19 cellular contexts compared by ENCODE assay signal in genomic region chr4:52945982-52946381, GRCh38.
DNase-seq lines count a peak whose midpoint lies in the region; ATAC-seq, FAIRE-seq and TF ChIP-seq lines count a peak whose summit lies in the region.
"Had no signal": no experiment of that assay in that cellular context is flagged by ENCODE, and none has a peak within 500 bp of the region (broad histone marks: within the 10 kb centered on the region; RNA-seq: fewer than 3 reads in every experiment).

No MANE protein-coding gene starts in this region.

- TF ChIP-seq RAD21 in K562 (CRISPR knock-in tag; conservative IDR thresholded peaks at IDR 0.05 in 1 of 2, IDR thresholded peaks at IDR 0.05 in 1 of 2) = no peak

- H2AFZ ChIP-seq in K562 (ENCODE audit: low read depth, low read length) = no peak overlapping the region
- H2AFZ ChIP-seq in smooth muscle cell (ENCODE audit: low read depth) = no peak overlapping the region
- H2AFZ ChIP-seq: GM23248 had no signal

- H3K9ac ChIP-seq in K562 (ENCODE audit: insufficient read depth in 1 of 2, low read depth in 2 of 2, low read length in 2 of 2) (no peak overlapping the region), smooth muscle cell (ENCODE audit: low read depth) (no peak overlapping the region)
- H3K9ac ChIP-seq: GM23248 had no signal

- BruUV-seq in K562 (replicated peaks; lab: Mats Ljungman, UMichigan) = no TSS peak

- no peak overlapping the region for H3K4me3 ChIP-seq in left ventricle myocardium inferior
- H3K4me3 ChIP-seq in K562 = no peak overlapping the region
- no peak overlapping the region for H3K4me3 ChIP-seq in smooth muscle cell
- H3K4me3 ChIP-seq: A549, GM23248, HAP-1 had no signal

- H3K4me2 ChIP-seq in K562 (ENCODE audit: insufficient read depth, low read length) = no peak overlapping the region
- peak overlapping the region; percentile 25 for H3K4me2 ChIP-seq in smooth muscle cell
- H3K4me2 ChIP-seq: A549 had no signal

- no peaks in the 10 kb centered on the region for H3K9me3 ChIP-seq in left ventricle myocardium inferior (replicated peaks)
- H3K9me3 ChIP-seq in K562 (replicated peaks; ENCODE audit: control insufficient read depth, insufficient read depth, low read depth, low read length) = no peaks in the 10 kb centered on the region
- no peaks in the 10 kb centered on the region for H3K9me3 ChIP-seq in smooth muscle cell (replicated peaks; ENCODE audit: low read depth)
- H3K9me3 ChIP-seq: A549, Caco-2, HAP-1 had no signal

- H3K79me2 ChIP-seq in K562 (ENCODE audit: control insufficient read depth, insufficient read depth, low read length) (no peaks in the 10 kb centered on the region), smooth muscle cell (ENCODE audit: low read depth) (no peaks in the 10 kb centered on the region)

- DNase-seq in left ventricle myocardium inferior = no peak
- DNase-seq in cardiac septum (ENCODE audit: low spot score) = no peak
- no peak for DNase-seq in K562 (ENCODE audit: extremely low read depth in 1 of 4, low spot score in 3 of 4)
- peak; percentile 38 for DNase-seq in cerebellum (ENCODE audit: low spot score)
- no peak for DNase-seq in smooth muscle cell (lab: John Stamatoyannopoulos, UW; ENCODE audit: unreplicated experiment)
- DNase-seq in ureter (ENCODE audit: low spot score) = no peak
- no peak for DNase-seq in NCI-H2227 treated with DMSO at 0.1 percent for 48 hours (lab: John Stamatoyannopoulos, UW)
- DNase-seq: AML-193; Caco-2; CD4-positive, alpha-beta T cell; GDM1; GM23248 had no signal

- H3K27me3 ChIP-seq in left ventricle myocardium inferior (ENCODE audit: low read depth) (no peaks in the 10 kb centered on the region), K562 (ENCODE audit: control insufficient read depth in 2 of 2, insufficient read depth in 2 of 2, low read length in 2 of 2) (no peaks in the 10 kb centered on the region), smooth muscle cell (ENCODE audit: low read depth) (no peaks in the 10 kb centered on the region)

- no peak for TF ChIP-seq POLR2A in K562 (conservative IDR thresholded peaks at IDR 0.05)

- H3K4me1 ChIP-seq in left ventricle myocardium inferior (peaks cover 57% of the 10 kb centered on the region), K562 (replicated peaks in 1 of 2; ENCODE audit: control insufficient read depth in 2 of 2, insufficient read depth in 2 of 2, low read length in 2 of 2) (no peaks in the 10 kb centered on the region), smooth muscle cell (ENCODE audit: low read depth) (peaks cover 40% of the 10 kb centered on the region)
- H3K4me1 ChIP-seq: A549, HAP-1 had no signal

- H3K36me3 ChIP-seq in left ventricle myocardium inferior (no peaks in the 10 kb centered on the region), K562 (ENCODE audit: control insufficient read depth, insufficient read depth, low read length) (no peaks in the 10 kb centered on the region), smooth muscle cell (ENCODE audit: low read depth) (no peaks in the 10 kb centered on the region)
- H3K36me3 ChIP-seq: HAP-1 had no signal

- peak overlapping the region; percentile 84 for H3K27ac ChIP-seq in left ventricle myocardium inferior (replicated peaks)
- H3K27ac ChIP-seq in K562 (ENCODE audit: extremely low read depth, low read depth, low read length) = no peak overlapping the region
- H3K27ac ChIP-seq in smooth muscle cell (ENCODE audit: low read depth) = peak overlapping the region; percentile 59
- H3K27ac ChIP-seq: A549, C4-2B, GM23248, HL-60 had no signal

- POLR2A ChIA-PET in K562 (lab: Yijun Ruan, JAX) = no interaction called here

- no peak for TF ChIP-seq CTCF in left ventricle myocardium inferior (IDR thresholded peaks at IDR 0.05; ENCODE audit: borderline replicate concordance)
- no peak for TF ChIP-seq CTCF in K562 (IDR thresholded peaks at IDR 0.05 in 2 of 3, conservative IDR thresholded peaks at IDR 0.05 in 1 of 3; ENCODE audit: insufficient read depth in 2 of 3, low read depth in 1 of 3, low read length in 3 of 3)
- no peak for TF ChIP-seq CTCF in smooth muscle cell (IDR thresholded peaks at IDR 0.05; ENCODE audit: borderline replicate concordance, insufficient read depth, poor library complexity, severe bottlenecking)

- no peak for TF ChIP-seq EP300 in K562 (IDR thresholded peaks at IDR 0.05; ENCODE audit: low read length)

- WGBS in K562 (ENCODE audit: insufficient coverage, low coverage, missing lambda C conversion rate) = 38% methylated on average over 2 of the region's 2 CpGs
- 86% methylated on average over 2 of the region's 2 CpGs for WGBS in smooth muscle cell (ENCODE audit: low lambda C conversion rate)

- H4K20me1 ChIP-seq in K562 (replicated peaks; ENCODE audit: control insufficient read depth, insufficient read depth, low read length) = no peaks in the 10 kb centered on the region
- H4K20me1 ChIP-seq in smooth muscle cell (ENCODE audit: low read depth) = no peaks in the 10 kb centered on the region

- in situ Hi-C loops in K562 (cut with MboI) = no loop called here

- CTCF ChIA-PET in K562 (lab: Yijun Ruan, JAX; ENCODE audit: low intra/inter-chr PET ratio) = no interaction called here

- H3F3A ChIP-seq in smooth muscle cell (ENCODE audit: low read depth) = peaks cover 2% of the 10 kb centered on the region

- no peaks in the 10 kb centered on the region for H3K9me1 ChIP-seq in K562 (ENCODE audit: control insufficient read depth, insufficient read depth, low read length)

- ATAC-seq in K562 = no peak
- ATAC-seq: A549 had no signal

- FAIRE-seq in K562 (lab: Jason Lieb, UNC) = peak; percentile 19
- FAIRE-seq: A549, D721Med, GM12892, GM18507 had no signal

- intact Hi-C loops in left ventricle myocardium inferior (cut with micrococcal nuclease) (no loop called here), cardiac septum (cut with DNase I) (no loop called here), K562 (cut with micrococcal nuclease) (no loop called here)

TF ChIP-seq in K562, 482 proteins besides CTCF, POLR2A, EP300 and RAD21 (continues in another document):
- TF ChIP-seq, protein P1, sequence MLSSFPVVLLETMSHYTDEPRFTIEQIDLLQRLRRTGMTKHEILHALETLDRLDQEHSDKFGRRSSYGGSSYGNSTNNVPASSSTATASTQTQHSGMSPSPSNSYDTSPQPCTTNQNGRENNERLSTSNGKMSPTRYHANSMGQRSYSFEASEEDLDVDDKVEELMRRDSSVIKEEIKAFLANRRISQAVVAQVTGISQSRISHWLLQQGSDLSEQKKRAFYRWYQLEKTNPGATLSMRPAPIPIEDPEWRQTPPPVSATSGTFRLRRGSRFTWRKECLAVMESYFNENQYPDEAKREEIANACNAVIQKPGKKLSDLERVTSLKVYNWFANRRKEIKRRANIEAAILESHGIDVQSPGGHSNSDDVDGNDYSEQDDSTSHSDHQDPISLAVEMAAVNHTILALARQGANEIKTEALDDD (IDR thresholded peaks at IDR 0.05) = no peak
- TF ChIP-seq ZNF146 (CRISPR knock-in tag; IDR thresholded peaks at IDR 0.05; ENCODE audit: unreplicated experiment) (no peak), ZNF449 (CRISPR knock-in tag; IDR thresholded peaks at IDR 0.05) (no peak), RNF219 (CRISPR knock-in tag; IDR thresholded peaks at IDR 0.05) (no peak), RNF2 (IDR thresholded peaks at IDR 0.05) (no peak), MYBL2 (IDR thresholded peaks at IDR 0.05; ENCODE audit: low read depth) (no peak), MYBL2 (CRISPR knock-in tag; IDR thresholded peaks at IDR 0.05; ENCODE audit: borderline replicate concordance) (no peak), ZNF584 (CRISPR knock-in tag; IDR thresholded peaks at IDR 0.05; ENCODE audit: low read depth) (no peak), CREB1 (IDR thresholded peaks at IDR 0.05) (no peak), CREB1 (CRISPR knock-in tag; IDR thresholded peaks at IDR 0.05) (no peak), ZBTB2 (IDR thresholded peaks at IDR 0.05) (no peak)
